In genomic region chr13:111370147-111370546, GRCh38 we compare ENCODE assay signal across 7 cellular contexts. TPM values are rescaled to one million over a fixed set of nuclear protein-coding genes. Genes with fewer than 3 reads are reported as not detected.
"Had no signal": no experiment of that assay in that cellular context is flagged by ENCODE, and none has a peak within 500 bp of the region (broad histone marks: within the 10 kb centered on the region; RNA-seq: fewer than 3 reads in every experiment).

No MANE protein-coding gene starts in this region.

- H3K4me3 Mint-ChIP-seq: GM23338, H9 had no signal

- DNase-seq: H9, HCEC 1CT, IMR-90 had no signal

- H3K27ac Mint-ChIP-seq: GM23338, H9 had no signal

- H3K4me3 ChIP-seq: GM23338, K562 had no signal

RNA-seq across cellular contexts. Expression of gene TEX29, which starts 49.7 kb away (rescaled TPM):
- total RNA-seq: GM23338, H1, HT-29, IMR-90, K562 had no signal
